ENCODE assay signal across 19 cellular contexts in the genomic region with DNA sequence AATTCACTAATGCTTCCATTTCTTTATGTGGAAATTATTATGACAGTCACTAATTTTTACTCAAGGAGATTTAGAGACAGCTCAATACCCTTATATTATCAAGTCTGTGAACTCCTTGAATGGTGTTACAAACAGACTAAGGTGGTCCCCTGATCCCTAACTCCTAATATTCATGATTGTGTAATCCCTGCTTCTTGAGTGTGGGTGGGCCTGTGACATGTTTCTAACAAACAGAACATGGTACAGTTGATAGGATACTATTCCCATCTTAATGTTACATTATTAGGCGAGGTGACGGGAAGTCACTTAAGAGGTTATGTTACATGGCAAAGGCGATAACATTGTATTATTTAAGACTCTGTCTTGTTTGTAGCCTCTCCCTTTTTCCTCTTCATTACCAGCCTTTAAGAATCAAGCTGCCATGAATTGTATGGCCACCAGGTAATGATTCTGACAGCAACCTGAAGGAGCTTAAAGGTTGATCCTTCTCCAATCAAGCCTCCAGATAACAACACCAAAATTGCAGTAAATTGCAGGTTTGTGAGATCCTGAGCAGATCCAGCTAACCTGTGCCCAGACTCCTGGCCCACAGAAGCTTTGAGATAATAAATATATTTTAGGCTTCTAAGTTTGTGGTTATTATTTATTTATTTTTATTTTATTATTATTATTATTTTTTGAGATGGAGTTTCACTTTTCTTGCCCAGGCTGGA. TPM values are rescaled to one million over a fixed set of nuclear protein-coding genes. Genes with fewer than 3 reads are reported as not detected.
DNase-seq lines count a peak whose midpoint lies in the region; ATAC-seq and TF ChIP-seq lines count a peak whose summit lies in the region.
"Had no signal": no experiment of that assay in that cellular context is flagged by ENCODE, and none has a peak within 500 bp of the region (broad histone marks: within the 10 kb centered on the region; RNA-seq: fewer than 3 reads in every experiment).

No MANE protein-coding gene starts in this region.

- WGBS in spleen, 5 donors = 94 to 98% (median 97%) methylated on average over 3 of the region's 3 CpGs

- no peak for DNase-seq in activated CD8-positive, alpha-beta memory T cell treated with anti-CD3 and anti-CD28 coated beads, Interleukin-2, amount 10 ng/mL, durations not matched to agents 7 days and 5 days
- DNase-seq in activated CD8-positive, alpha-beta memory T cell treated with anti-CD3 and anti-CD28 coated beads for 24 hours = no peak
- no peak for DNase-seq in activated naive CD8-positive, alpha-beta T cell treated with anti-CD3 and anti-CD28 coated beads, Interleukin-2, amount 50 U/mL, for 24 hours
- no peak for DNase-seq in spleen
- DNase-seq in effector CD4-positive, alpha-beta T cell = no peak
- DNase-seq: cortex of kidney, gastrocnemius medialis, H7, left colon, NCI-H1930, NCI-H446 had no signal

- H3K4me1 Mint-ChIP-seq in activated CD8-positive, alpha-beta memory T cell treated with anti-CD3 and anti-CD28 coated beads, Interleukin-2, amount 10 ng/mL, durations not matched to agents 7 days and 5 days = peaks cover 62% of the 10 kb centered on the region
- peaks cover 81% of the 10 kb centered on the region for H3K4me1 Mint-ChIP-seq in activated naive CD8-positive, alpha-beta T cell treated with anti-CD3 and anti-CD28 coated beads, Interleukin-2, amount 50 U/mL, for 24 hours
- H3K4me1 Mint-ChIP-seq: brain, mesothelial cell of epicardium had no signal

- H3K4me1 ChIP-seq in OCI-LY1 (ENCODE audit: insufficient read depth, low read length, severe bottlenecking) = peaks cover 8% of the 10 kb centered on the region
- peaks cover 12 to 76% (median 58%) of the 10 kb centered on the region in 6 donors for H3K4me1 ChIP-seq in spleen
- H3K4me1 ChIP-seq: A549, gastrocnemius medialis, tibial nerve had no signal

- H3K27ac ChIP-seq in OCI-LY1 (ENCODE audit: low read depth, low read length, poor library complexity, severe bottlenecking) (peak overlapping the region; percentile 2), spleen (peak overlapping the region; percentile 45 to 94 (median 88))
- H3K27ac ChIP-seq: A549, gastrocnemius medialis, RWPE1, tibial nerve had no signal

- no peaks in the 10 kb centered on the region for H3K9me3 Mint-ChIP-seq in activated CD8-positive, alpha-beta memory T cell treated with anti-CD3 and anti-CD28 coated beads, Interleukin-2, amount 10 ng/mL, durations not matched to agents 7 days and 5 days (ENCODE audit: low read depth)
- H3K9me3 Mint-ChIP-seq in activated naive CD8-positive, alpha-beta T cell treated with anti-CD3 and anti-CD28 coated beads, Interleukin-2, amount 50 U/mL, for 24 hours = no peaks in the 10 kb centered on the region
- H3K9me3 Mint-ChIP-seq: brain had no signal

- CTCF ChIA-PET in activated CD8-positive, alpha-beta memory T cell treated with anti-CD3 and anti-CD28 coated beads, Interleukin-2, amount 10 ng/mL, durations not matched to agents 7 days and 5 days (lab: Charles Lee) = interaction anchor here (0.9 to 7.2 kb wide), 4 partner anchors 8 to 110 kb away, joined by 3 to 27 read pairs (median 6); no protein-coding TSS in a partner anchor

- peaks cover 64% of the 10 kb centered on the region for H3K36me3 Mint-ChIP-seq in activated CD8-positive, alpha-beta memory T cell treated with anti-CD3 and anti-CD28 coated beads, Interleukin-2, amount 10 ng/mL, durations not matched to agents 7 days and 5 days
- H3K36me3 Mint-ChIP-seq in activated naive CD8-positive, alpha-beta T cell treated with anti-CD3 and anti-CD28 coated beads, Interleukin-2, amount 50 U/mL, for 24 hours (ENCODE audit: low read depth) = peaks cover 60% of the 10 kb centered on the region
- H3K36me3 Mint-ChIP-seq: brain, mesothelial cell of epicardium had no signal

- TF ChIP-seq CTCF in OCI-LY1 (IDR thresholded peaks at IDR 0.05; ENCODE audit: low read length) (no peak), spleen (IDR thresholded peaks at IDR 0.05 in 8 of 11, conservative IDR thresholded peaks at IDR 0.05 in 3 of 11) (no peak)

- H3K27me3 Mint-ChIP-seq in activated CD8-positive, alpha-beta memory T cell treated with anti-CD3 and anti-CD28 coated beads, Interleukin-2, amount 10 ng/mL, durations not matched to agents 7 days and 5 days = no peaks in the 10 kb centered on the region
- H3K27me3 Mint-ChIP-seq in activated naive CD8-positive, alpha-beta T cell treated with anti-CD3 and anti-CD28 coated beads, Interleukin-2, amount 50 U/mL, for 24 hours = no peaks in the 10 kb centered on the region
- H3K27me3 Mint-ChIP-seq: brain had no signal

- no peaks in the 10 kb centered on the region for H4K20me1 ChIP-seq in OCI-LY1 (ENCODE audit: insufficient read depth, low read length)

- no peaks in the 10 kb centered on the region for H3K9me2 ChIP-seq in OCI-LY1 (ENCODE audit: low read depth, low read length)

- no peak overlapping the region for H3K4me2 ChIP-seq in OCI-LY1 (ENCODE audit: low read length)
- H3K4me2 ChIP-seq: A549 had no signal

- intact Hi-C loops in spleen (cut with DNase I; ENCODE audit: low total_unique reads) = no loop called here

- no peak overlapping the region for H2AFZ ChIP-seq in OCI-LY1 (ENCODE audit: low read length)

- H3K79me2 ChIP-seq in OCI-LY1 (ENCODE audit: insufficient read depth, low read length) = no peaks in the 10 kb centered on the region

- no peak overlapping the region for H3K4me3 ChIP-seq in OCI-LY1 (ENCODE audit: low read depth, low read length, poor library complexity, severe bottlenecking)
- H3K4me3 ChIP-seq in spleen = no peak overlapping the region
- H3K4me3 ChIP-seq: A549, gastrocnemius medialis, tibial nerve had no signal

- H3K9me3 ChIP-seq in OCI-LY1 (ENCODE audit: low read length) (no peaks in the 10 kb centered on the region), spleen (no peaks in the 10 kb centered on the region)
- H3K9me3 ChIP-seq: A549, gastrocnemius medialis, tibial nerve had no signal

- no peak overlapping the region for H3K4me3 Mint-ChIP-seq in activated CD8-positive, alpha-beta memory T cell treated with anti-CD3 and anti-CD28 coated beads, Interleukin-2, amount 10 ng/mL, durations not matched to agents 7 days and 5 days
- no peak overlapping the region for H3K4me3 Mint-ChIP-seq in activated naive CD8-positive, alpha-beta T cell treated with anti-CD3 and anti-CD28 coated beads, Interleukin-2, amount 50 U/mL, for 24 hours
- H3K4me3 Mint-ChIP-seq: brain, mesothelial cell of epicardium had no signal

- H3K9ac ChIP-seq in OCI-LY1 (ENCODE audit: low read length) = no peak overlapping the region

- ATAC-seq in activated CD8-positive, alpha-beta memory T cell treated with anti-CD3 and anti-CD28 coated beads, Interleukin-2, amount 10 ng/mL, durations not matched to agents 7 days and 5 days = no peak
- no peak for ATAC-seq in activated naive CD8-positive, alpha-beta T cell treated with anti-CD3 and anti-CD28 coated beads, Interleukin-2, amount 50 U/mL, for 24 hours
- ATAC-seq in HG02973 (IDR thresholded peaks at IDR 0.05; ENCODE audit: unreplicated experiment) (no peak), GM19452 (IDR thresholded peaks at IDR 0.05; ENCODE audit: unreplicated experiment) (no peak)
- ATAC-seq: A549, gastrocnemius medialis, left colon had no signal

- peaks cover 52% of the 10 kb centered on the region for H3K36me3 ChIP-seq in OCI-LY1 (ENCODE audit: insufficient read depth, low read length)
- peaks cover 0 to 42% (median 8%) of the 10 kb centered on the region in 6 donors for H3K36me3 ChIP-seq in spleen
- H3K36me3 ChIP-seq: gastrocnemius medialis, tibial nerve had no signal

- no peak for TF ChIP-seq POLR2A in spleen (IDR thresholded peaks at IDR 0.05)

- H3F3A ChIP-seq in OCI-LY1 (ENCODE audit: insufficient read depth, low read length) = peaks cover 5% of the 10 kb centered on the region; the same call in 1 of the 2 replicates

- H3K27ac Mint-ChIP-seq in activated CD8-positive, alpha-beta memory T cell treated with anti-CD3 and anti-CD28 coated beads, Interleukin-2, amount 10 ng/mL, durations not matched to agents 7 days and 5 days = peak overlapping the region; percentile 59
- peak overlapping the region; percentile 67 for H3K27ac Mint-ChIP-seq in activated naive CD8-positive, alpha-beta T cell treated with anti-CD3 and anti-CD28 coated beads, Interleukin-2, amount 50 U/mL, for 24 hours
- H3K27ac Mint-ChIP-seq: brain, mesothelial cell of epicardium had no signal

- no peaks in the 10 kb centered on the region for H3K27me3 ChIP-seq in OCI-LY1 (ENCODE audit: insufficient read depth, low read length)
- H3K27me3 ChIP-seq in spleen (replicated peaks in 1 of 7) = no peaks in the 10 kb centered on the region
- H3K27me3 ChIP-seq: gastrocnemius medialis, tibial nerve had no signal

RNA-seq across cellular contexts. Expression of a gene that starts 32.1 kb away (rescaled TPM):
- total RNA-seq in activated CD8-positive, alpha-beta memory T cell treated with anti-CD3 and anti-CD28 coated beads, Interleukin-2, amount 10 ng/mL, durations not matched to agents 7 days and 5 days = 100 to 1,000 TPM; 231 to 343 TPM
- total RNA-seq in spleen = 100 to 1,000 TPM in 6 of 7 donors, 10 to 100 TPM in 1; 85.6 to 135 (median 106) TPM
- polyA plus RNA-seq in spleen = 10 to 100 TPM; 27.3 to 63.2 (median 29.3) TPM
- total RNA-seq: mesothelial cell of epicardium had no signal
